ENCODE assay signal across 26 cellular contexts in genomic region chr14:25180221-25180620, GRCh38.
"Had no signal": no experiment of that assay in that cellular context is flagged by ENCODE, and none has a peak within 500 bp of the region (broad histone marks: within the 10 kb centered on the region; RNA-seq: fewer than 3 reads in every experiment).

No MANE protein-coding gene starts in this region.

- DNase-seq: colonic mucosa; cortex of kidney; dermis blood vessel endothelial cell; dorsolateral prefrontal cortex; effector CD4-positive, alpha-beta T cell; effector CD8-positive, alpha-beta T cell; effector memory CD4-positive, alpha-beta T cell; effector memory CD8-positive, alpha-beta T cell; endodermal cell; erythroblast; esophagus squamous epithelium; foreskin fibroblast; foreskin keratinocyte; foreskin melanocyte; gastrocnemius medialis; glutamatergic neuron; head of caudate nucleus; heart left ventricle; heart right ventricle had no signal

- H3K4me1 ChIP-seq: colonic mucosa, esophagus muscularis mucosa, esophagus squamous epithelium, gastrocnemius medialis, gastroesophageal sphincter, heart left ventricle, heart right ventricle had no signal

- H3K27me3 ChIP-seq: colonic mucosa, esophagus muscularis mucosa, esophagus squamous epithelium, foreskin keratinocyte, gastrocnemius medialis, gastroesophageal sphincter, heart right ventricle had no signal

- H3K27ac ChIP-seq: colonic mucosa, coronary artery, dorsolateral prefrontal cortex, epithelial cell of prostate, esophagus muscularis mucosa, esophagus squamous epithelium, foreskin keratinocyte, gastrocnemius medialis, gastroesophageal sphincter, heart left ventricle, heart right ventricle had no signal

- H3K36me3 ChIP-seq: colonic mucosa, esophagus muscularis mucosa, esophagus squamous epithelium, gastrocnemius medialis, gastroesophageal sphincter, heart left ventricle, heart right ventricle had no signal

- H3K9me3 ChIP-seq: colonic mucosa, gastrocnemius medialis had no signal

- ATAC-seq: effector memory CD8-positive, alpha-beta T cell; esophagus mucosa; foreskin keratinocyte; gastrocnemius medialis; gastroesophageal sphincter; heart left ventricle; heart right ventricle had no signal

- H3K4me3 ChIP-seq: colonic mucosa, coronary artery, dorsolateral prefrontal cortex, esophagus muscularis mucosa, esophagus squamous epithelium, gastrocnemius medialis, gastroesophageal sphincter, heart left ventricle, heart right ventricle had no signal

- FAIRE-seq: endometrium, endothelial cell of umbilical vein had no signal
